Comparison of ENCODE assay signal across 8 cellular contexts in the genomic region with DNA sequence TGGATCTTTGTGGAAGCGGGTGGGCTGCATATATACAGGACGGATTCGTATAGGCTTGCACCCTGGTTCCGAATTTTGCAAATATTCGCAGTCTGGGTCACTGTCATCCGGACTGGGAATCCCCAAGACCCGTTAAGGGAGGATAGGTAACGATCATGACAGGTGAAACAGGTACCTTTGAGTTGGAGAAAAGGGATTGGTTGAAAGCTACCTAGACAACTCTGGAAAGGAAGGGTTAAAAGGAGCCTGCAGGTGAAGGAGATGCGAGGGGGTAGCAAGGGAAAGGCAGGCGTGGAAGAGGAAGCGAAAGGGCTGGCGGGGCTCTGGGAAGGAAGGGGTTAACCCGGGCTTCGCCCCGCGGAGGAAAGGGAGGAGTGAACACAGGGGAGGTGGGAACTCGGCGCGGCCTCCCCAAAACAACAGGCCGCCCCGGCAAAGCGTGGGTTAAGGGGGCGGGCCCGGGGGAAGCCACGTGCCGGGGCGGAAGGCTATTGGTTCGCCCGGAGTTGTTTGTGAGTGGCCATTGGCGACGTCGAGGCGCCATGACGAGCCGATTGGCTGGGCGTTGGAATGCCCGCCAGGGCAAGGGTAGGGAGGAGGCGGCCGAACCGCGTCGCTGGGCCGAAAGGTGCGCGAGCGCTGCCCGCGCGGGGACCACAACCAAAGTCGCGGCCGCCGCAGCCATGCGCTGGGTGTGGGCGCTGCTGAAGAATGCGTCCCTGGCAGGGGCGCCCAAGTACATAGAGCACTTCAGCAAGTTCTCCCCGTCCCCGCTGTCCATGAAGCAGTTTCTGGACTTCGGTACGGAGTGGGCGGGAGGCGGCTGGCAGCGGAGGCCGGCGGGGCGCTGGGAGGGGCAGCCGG. TPM values are rescaled to one million over a fixed set of nuclear protein-coding genes. Genes with fewer than 3 reads are reported as not detected.
DNase-seq lines count a peak whose midpoint lies in the region; ATAC-seq and TF ChIP-seq lines count a peak whose summit lies in the region.

A gene (plus strand): TSS at position 599 of the 864 bp plus-strand sequence. CDS start 85 bp downstream, at position 684.

- H3K4me2 ChIP-seq in fibroblast of lung (ENCODE audit: extremely low read depth, insufficient read depth, low read length) = peak within 1 kb of the TSS; percentile 94

- H3K4me3 Mint-ChIP-seq in activated T-helper 2 cell treated with anti-CD3 and anti-CD28 coated beads, Interferon-gamma antibody, Interleukin-2, Interleukin-4, amounts not matched to agents 10 μg/mL and 5 μg/mL and 100 μg/mL, durations not matched to agents 14 hours and 24 hours and 36 hours (ENCODE audit: low read depth) = peak within 1 kb of the TSS; percentile 86
- H3K4me3 Mint-ChIP-seq in naive thymus-derived CD8-positive, alpha-beta T cell = peak within 1 kb of the TSS; percentile 95 to 99 (median 98)
- peak within 1 kb of the TSS; percentile 85 to 93 for H3K4me3 Mint-ChIP-seq in stimulated activated naive B cell treated with anti-CD40 and anti-IgM and Interleukin-4, amounts not matched to agents 10 μg/mL and 1 μg/mL and 100 μg/mL, for 72 hours

- H2AFZ ChIP-seq in fibroblast of lung (ENCODE audit: low read length) = peak within 1 kb of the TSS; percentile 94

- CTCF ChIA-PET in RWPE1 (lab: Yijun Ruan, JAX) = interaction anchor here (0.5 to 3.2 kb wide), 29 partner anchors 7 to 205 kb away, joined by 3 to 20 read pairs (median 4); a partner anchor contains a TSS

- H3K9me3 Mint-ChIP-seq in activated T-helper 2 cell treated with anti-CD3 and anti-CD28 coated beads, Interferon-gamma antibody, Interleukin-2, Interleukin-4, amounts not matched to agents 10 μg/mL and 5 μg/mL and 100 μg/mL, durations not matched to agents 14 hours and 24 hours and 36 hours = no peaks in the 10 kb centered on the region
- no peaks in the 10 kb centered on the region for H3K9me3 Mint-ChIP-seq in naive thymus-derived CD8-positive, alpha-beta T cell
- no peaks in the 10 kb centered on the region for H3K9me3 Mint-ChIP-seq in stimulated activated naive B cell treated with anti-CD40 and anti-IgM and Interleukin-4, amounts not matched to agents 10 μg/mL and 1 μg/mL and 100 μg/mL, for 72 hours

- no peaks in the 10 kb centered on the region for H4K20me1 ChIP-seq in fibroblast of lung (ENCODE audit: control insufficient read depth, extremely low read depth, insufficient read depth, low read length)

- peak within 1 kb of the TSS; percentile 85 for H3K27ac ChIP-seq in RWPE1
- peak within 1 kb of the TSS; percentile 54 for H3K27ac ChIP-seq in fibroblast of lung (ENCODE audit: insufficient read depth, low read length)

- H3K27ac Mint-ChIP-seq in activated T-helper 2 cell treated with anti-CD3 and anti-CD28 coated beads, Interferon-gamma antibody, Interleukin-2, Interleukin-4, amounts not matched to agents 10 μg/mL and 5 μg/mL and 100 μg/mL, durations not matched to agents 14 hours and 24 hours and 36 hours = peak within 1 kb of the TSS; percentile 79
- H3K27ac Mint-ChIP-seq in naive thymus-derived CD8-positive, alpha-beta T cell = peak within 1 kb of the TSS; percentile 93 to 98 (median 96)
- H3K27ac Mint-ChIP-seq in stimulated activated naive B cell treated with anti-CD40 and anti-IgM and Interleukin-4, amounts not matched to agents 10 μg/mL and 1 μg/mL and 100 μg/mL, for 72 hours = peak within 1 kb of the TSS; percentile 90

- peaks cover 13% of the 10 kb centered on the region for H3K4me1 Mint-ChIP-seq in activated T-helper 2 cell treated with anti-CD3 and anti-CD28 coated beads, Interferon-gamma antibody, Interleukin-2, Interleukin-4, amounts not matched to agents 10 μg/mL and 5 μg/mL and 100 μg/mL, durations not matched to agents 14 hours and 24 hours and 36 hours (ENCODE audit: low read depth)
- H3K4me1 Mint-ChIP-seq in naive thymus-derived CD8-positive, alpha-beta T cell = peaks cover 21 to 48% (median 42%) of the 10 kb centered on the region in 4 donors
- peaks cover 27 to 32% of the 10 kb centered on the region in 2 donors for H3K4me1 Mint-ChIP-seq in stimulated activated naive B cell treated with anti-CD40 and anti-IgM and Interleukin-4, amounts not matched to agents 10 μg/mL and 1 μg/mL and 100 μg/mL, for 72 hours

- TF ChIP-seq CTCF in LNCaP clone FGC (IDR thresholded peaks at IDR 0.05; ENCODE audit: control insufficient read depth, extremely low read depth, insufficient read depth) (no peak), RWPE1 (conservative IDR thresholded peaks at IDR 0.05; ENCODE audit: low read depth) (no peak), fibroblast of lung (conservative IDR thresholded peaks at IDR 0.05 in 1 of 2, IDR thresholded peaks at IDR 0.05 in 1 of 2; ENCODE audit: low read depth in 1 of 2, low read length in 2 of 2) (no peak)

- peaks cover 8% of the 10 kb centered on the region for H3K36me3 ChIP-seq in fibroblast of lung (ENCODE audit: control insufficient read depth, insufficient read depth, low read length)

- intact Hi-C loops in activated T-helper 2 cell treated with anti-CD3 and anti-CD28 coated beads, Interferon-gamma antibody, Interleukin-2, Interleukin-4, amounts not matched to agents 10 μg/mL and 5 μg/mL and 100 μg/mL, durations not matched to agents 14 hours and 24 hours and 36 hours (cut with micrococcal nuclease) = loop anchor here (2.0 to 5.0 kb wide), 4 partner anchors 57 to 202 kb away; a partner anchor contains a TSS

- DNase-seq in EH (ENCODE audit: low read depth) (peak; percentile 96), H4 (ENCODE audit: low spot score) (peak; percentile 94), LNCaP clone FGC (ENCODE audit: low read depth) (peak; percentile 81), RWPE1 (ENCODE audit: low spot score) (peak; percentile 96), fibroblast of lung (ENCODE audit: low read depth in 2 of 2) (peak; percentile 95 to 96)
- DNase-seq in activated T-helper 2 cell treated with anti-CD3 and anti-CD28 coated beads, Interferon-gamma antibody, Interleukin-2, Interleukin-4, amounts not matched to agents 10 μg/mL and 5 μg/mL and 100 μg/mL, durations not matched to agents 14 hours and 24 hours and 36 hours (ENCODE audit: low spot score) = peak; percentile 95
- peak; percentile 94 to 98 (median 96) for DNase-seq in naive thymus-derived CD8-positive, alpha-beta T cell
- peak; percentile 97 for DNase-seq in stimulated activated naive B cell treated with anti-CD40 and anti-IgM and Interleukin-4, amounts not matched to agents 10 μg/mL and 1 μg/mL and 100 μg/mL, for 72 hours

- H3K9ac ChIP-seq in fibroblast of lung (ENCODE audit: insufficient read depth, low read length) = peak within 1 kb of the TSS; percentile 76

- no peaks in the 10 kb centered on the region for H3K36me3 Mint-ChIP-seq in activated T-helper 2 cell treated with anti-CD3 and anti-CD28 coated beads, Interferon-gamma antibody, Interleukin-2, Interleukin-4, amounts not matched to agents 10 μg/mL and 5 μg/mL and 100 μg/mL, durations not matched to agents 14 hours and 24 hours and 36 hours (ENCODE audit: low read depth)
- H3K36me3 Mint-ChIP-seq in naive thymus-derived CD8-positive, alpha-beta T cell = peaks cover 0 to 21% (median 0%) of the 10 kb centered on the region in 3 donors
- H3K36me3 Mint-ChIP-seq in stimulated activated naive B cell treated with anti-CD40 and anti-IgM and Interleukin-4, amounts not matched to agents 10 μg/mL and 1 μg/mL and 100 μg/mL, for 72 hours = peaks cover 2 to 4% of the 10 kb centered on the region in 2 donors

- H3K79me2 ChIP-seq in fibroblast of lung (ENCODE audit: control insufficient read depth, insufficient read depth, low read length) = no peaks in the 10 kb centered on the region

- POLR2A ChIA-PET in RWPE1 (lab: Yijun Ruan, JAX; ENCODE audit: low non-redundant PET) = interaction anchor here (1.0 kb wide), 1 partner anchor 33 kb away, joined by 3 read pairs; no protein-coding TSS in a partner anchor
- POLR2A ChIA-PET in naive thymus-derived CD8-positive, alpha-beta T cell (lab: Charles Lee) = interaction anchor here (0.8 to 2.0 kb wide), 12 partner anchors 14 to 732 kb away, joined by 3 to 7 read pairs (median 5); a partner anchor contains a TSS

- H3K4me3 ChIP-seq in LNCaP clone FGC (ENCODE audit: low read depth, low read length) (peak within 1 kb of the TSS; percentile 93), fibroblast of lung (replicated peaks in 1 of 4; ENCODE audit: control extremely low read depth in 1 of 4, insufficient read depth in 1 of 4, low read depth in 3 of 4, low read length in 4 of 4) (peak within 1 kb of the TSS; percentile 85 to 94 (median 90))

- peaks cover 14% of the 10 kb centered on the region for H3K4me1 ChIP-seq in fibroblast of lung (ENCODE audit: control insufficient read depth, extremely low read depth, insufficient read depth, low read length)

- ATAC-seq in naive thymus-derived CD8-positive, alpha-beta T cell = peak; percentile 93
- ATAC-seq in stimulated activated naive B cell treated with anti-CD40 and anti-IgM and Interleukin-4, amounts not matched to agents 10 μg/mL and 1 μg/mL and 100 μg/mL, for 72 hours (replicated peaks) = peak; percentile 93 to 95

- no peaks in the 10 kb centered on the region for H3K27me3 Mint-ChIP-seq in activated T-helper 2 cell treated with anti-CD3 and anti-CD28 coated beads, Interferon-gamma antibody, Interleukin-2, Interleukin-4, amounts not matched to agents 10 μg/mL and 5 μg/mL and 100 μg/mL, durations not matched to agents 14 hours and 24 hours and 36 hours (ENCODE audit: low read depth)
- H3K27me3 Mint-ChIP-seq in naive thymus-derived CD8-positive, alpha-beta T cell = peaks cover 0 to 5% (median 0%) of the 10 kb centered on the region in 5 donors
- H3K27me3 Mint-ChIP-seq in stimulated activated naive B cell treated with anti-CD40 and anti-IgM and Interleukin-4, amounts not matched to agents 10 μg/mL and 1 μg/mL and 100 μg/mL, for 72 hours = peaks cover 5 to 10% of the 10 kb centered on the region in 2 donors

- no peaks in the 10 kb centered on the region for H3K9me3 ChIP-seq in fibroblast of lung (ENCODE audit: control insufficient read depth, insufficient read depth, low read depth, low read length)

- H3K27me3 ChIP-seq in fibroblast of lung (ENCODE audit: control insufficient read depth, insufficient read depth, low read length) = no peaks in the 10 kb centered on the region

RNA-seq across cellular contexts. Expression of the gene that starts here (rescaled TPM):
- 37.6 and 41.2 TPM in 2 replicates for total RNA-seq in H4 (2014; rRNA removed; shearing (Covaris generic))
- total RNA-seq in activated T-helper 2 cell treated with anti-CD3 and anti-CD28 coated beads, Interferon-gamma antibody, Interleukin-2, Interleukin-4, amounts not matched to agents 10 μg/mL and 5 μg/mL and 100 μg/mL, durations not matched to agents 14 hours and 24 hours and 36 hours = 11.0 and 12.1 TPM in 2 replicates
- 19.2 and 19.3 TPM in 2 replicates for total RNA-seq in fibroblast of lung
- 41.0 and 44.6 TPM in 2 replicates for polyA plus RNA-seq in fibroblast of lung
- 27.6 and 28.3 TPM in 2 replicates for polyA plus RNA-seq in fibroblast of lung (2012)
- 178 and 230 TPM in 2 replicates for polyA minus RNA-seq in fibroblast of lung (ENCODE audit: low replicate concordance)
- 10 to 100 TPM; 44.4 to 45.3 TPM for total RNA-seq in naive thymus-derived CD8-positive, alpha-beta T cell
- polyA plus RNA-seq in naive thymus-derived CD8-positive, alpha-beta T cell = 10 to 100 TPM; 27.9 to 47.4 (median 40.4) TPM

Comparison
In these comparisons a context has a peak if more than half of its experiments do, and no peak if none do; other contexts are left out.
1. Peak in every context shown above with its lines: DNase-seq, ATAC-seq, H3K4me3 ChIP-seq and H3K27ac ChIP-seq.